ENCODE assay signal across 8 cellular contexts in genomic region chr2:199850250-199850717, GRCh38. TPM values are rescaled to one million over a fixed set of nuclear protein-coding genes. Genes with fewer than 3 reads are reported as not detected.
DNase-seq lines count a peak whose midpoint lies in the region; ATAC-seq, FAIRE-seq and TF ChIP-seq lines count a peak whose summit lies in the region.

No MANE protein-coding gene starts in this region.

- H3K4me2 ChIP-seq in HepG2 (ENCODE audit: low read depth, low read length) = peak overlapping the region; percentile 97

- no TSS peak for BruUV-seq in HepG2 (replicated peaks; lab: Mats Ljungman, UMichigan)

- ATAC-seq in activated naive CD8-positive, alpha-beta T cell treated with anti-CD3 and anti-CD28 coated beads, Interleukin-2, amount 50 U/mL, for 24 hours = no peak
- no peak for ATAC-seq in HepG2
- no peak for ATAC-seq in HG02678 (IDR thresholded peaks at IDR 0.05; ENCODE audit: unreplicated experiment)
- no peak for ATAC-seq in GM21526 (IDR thresholded peaks at IDR 0.05; ENCODE audit: low FRiP score, unreplicated experiment)
- ATAC-seq in GM21717 (IDR thresholded peaks at IDR 0.05; ENCODE audit: unreplicated experiment) = no peak

- no peak for FAIRE-seq in HepG2 (lab: Jason Lieb, UNC)

- H4K20me1 ChIP-seq in HepG2 (ENCODE audit: insufficient read depth, low read length) = no peaks in the 10 kb centered on the region

- in situ Hi-C loops in HepG2 (cut with HindIII; ENCODE audit: extremely low pct_ligation_motif_present, low pct_unique_long_range_greater_than_20kb) = no loop called here

- peaks cover 5% of the 10 kb centered on the region for H3K27me3 Mint-ChIP-seq in T-helper 2 cell treated with Interferon-gamma antibody and Interleukin-4, amounts not matched to agents 5 μg/mL and 100 μg/mL, for 36 hours (ENCODE audit: low read depth)
- peaks cover 8% of the 10 kb centered on the region for H3K27me3 Mint-ChIP-seq in activated naive CD8-positive, alpha-beta T cell treated with anti-CD3 and anti-CD28 coated beads, Interleukin-2, amount 50 U/mL, for 24 hours

- H2AFZ ChIP-seq in HepG2 (ENCODE audit: low read length) = no peak overlapping the region

- H3K9ac ChIP-seq in HepG2 (ENCODE audit: insufficient read depth, low read depth, low read length) = peak overlapping the region; percentile 75

- H3K4me3 Mint-ChIP-seq in T-helper 2 cell treated with Interferon-gamma antibody and Interleukin-4, amounts not matched to agents 5 μg/mL and 100 μg/mL, for 36 hours = peak overlapping the region; percentile 63
- H3K4me3 Mint-ChIP-seq in activated naive CD8-positive, alpha-beta T cell treated with anti-CD3 and anti-CD28 coated beads, Interleukin-2, amount 50 U/mL, for 24 hours = peak overlapping the region; percentile 75

- H3K27ac ChIP-seq in HepG2 (ENCODE audit: extremely low read length, insufficient read depth, low read length) (peak overlapping the region; percentile 68), testis (peak overlapping the region in 1 of 2 donors; percentile 71)

- H3K4me3 ChIP-seq in HepG2 (replicated peaks in 1 of 3; ENCODE audit: insufficient read depth in 1 of 3, low read depth in 2 of 3, low read length in 3 of 3) (peak overlapping the region; percentile 68 to 84 (median 75)), testis (peak overlapping the region; percentile 63 to 69)

- H3K4me1 Mint-ChIP-seq in T-helper 2 cell treated with Interferon-gamma antibody and Interleukin-4, amounts not matched to agents 5 μg/mL and 100 μg/mL, for 36 hours (ENCODE audit: low read depth) = peaks cover 9% of the 10 kb centered on the region
- peaks cover 10% of the 10 kb centered on the region for H3K4me1 Mint-ChIP-seq in activated naive CD8-positive, alpha-beta T cell treated with anti-CD3 and anti-CD28 coated beads, Interleukin-2, amount 50 U/mL, for 24 hours

- H3K4me1 ChIP-seq in HepG2 (ENCODE audit: insufficient read depth, low read length) = peaks cover 15% of the 10 kb centered on the region
- H3K4me1 ChIP-seq in testis = no peaks in the 10 kb centered on the region

- H3K36me3 Mint-ChIP-seq in T-helper 2 cell treated with Interferon-gamma antibody and Interleukin-4, amounts not matched to agents 5 μg/mL and 100 μg/mL, for 36 hours (ENCODE audit: low read depth) = no peaks in the 10 kb centered on the region
- peaks cover 2% of the 10 kb centered on the region for H3K36me3 Mint-ChIP-seq in activated naive CD8-positive, alpha-beta T cell treated with anti-CD3 and anti-CD28 coated beads, Interleukin-2, amount 50 U/mL, for 24 hours (ENCODE audit: low read depth)

- no peaks in the 10 kb centered on the region for H3K79me2 ChIP-seq in HepG2 (ENCODE audit: insufficient read depth, low read length)

- CTCF ChIA-PET in HepG2 (lab: Yijun Ruan, JAX; ENCODE audit: low intra/inter-chr PET ratio, low total read pairs) = no interaction called here

- peaks cover 0 to 6% of the 10 kb centered on the region in 2 experiments; a peak in 1 of 5 replicates for H3K27me3 ChIP-seq in HepG2 (ENCODE audit: control insufficient read depth in 1 of 2, insufficient read depth in 2 of 2, low read length in 2 of 2)
- H3K27me3 ChIP-seq in testis = no peaks in the 10 kb centered on the region

- H3K36me3 ChIP-seq in HepG2 (replicated peaks in 1 of 2; ENCODE audit: control insufficient read depth in 1 of 2, insufficient read depth in 2 of 2, low read length in 2 of 2) (no peaks in the 10 kb centered on the region), testis (ENCODE audit: low read depth, missing control alignments) (no peaks in the 10 kb centered on the region)

- WGBS in HepG2 (ENCODE audit: low lambda C conversion rate) = 4% methylated on average over 12 of the region's 12 CpGs
- 13 to 36% methylated on average over 5 to 12 of the region's 12 CpGs for WGBS in testis, 2 donors

- TF ChIP-seq POLR2A in HepG2 (IDR thresholded peaks at IDR 0.05; ENCODE audit: insufficient read depth in 1 of 2, low read depth in 2 of 2, low read length in 2 of 2) (no peak), testis (IDR thresholded peaks at IDR 0.05) (no peak)

- POLR2A ChIA-PET in HepG2 (lab: Yijun Ruan, JAX) = interaction anchor here (1.0 to 1.4 kb wide), 2 partner anchors 10 to 11 kb away, joined by 4 to 6 read pairs; no protein-coding TSS in a partner anchor

- no peak for TF ChIP-seq RAD21 in HepG2 (CRISPR knock-in tag; IDR thresholded peaks at IDR 0.05)

- intact Hi-C loops in HepG2 (cut with micrococcal nuclease; ENCODE audit: unreplicated experiment) (loop anchor here (2.0 kb wide), 1 partner anchor 91 kb away; no protein-coding TSS in a partner anchor), testis (cut with DNase I; ENCODE audit: low total_unique reads) (no loop called here)

- no peaks in the 10 kb centered on the region for H3K9me3 ChIP-seq in HepG2 (ENCODE audit: low read length)
- no peaks in the 10 kb centered on the region for H3K9me3 ChIP-seq in testis

- H3K27ac Mint-ChIP-seq in T-helper 2 cell treated with Interferon-gamma antibody and Interleukin-4, amounts not matched to agents 5 μg/mL and 100 μg/mL, for 36 hours = no peak overlapping the region
- H3K27ac Mint-ChIP-seq in activated naive CD8-positive, alpha-beta T cell treated with anti-CD3 and anti-CD28 coated beads, Interleukin-2, amount 50 U/mL, for 24 hours = peak overlapping the region; percentile 49

- no peak for TF ChIP-seq CTCF in HepG2 (CRISPR knock-in tag; IDR thresholded peaks at IDR 0.05)
- TF ChIP-seq CTCF in testis (IDR thresholded peaks at IDR 0.05) = no peak

- no peaks in the 10 kb centered on the region for H3K9me3 Mint-ChIP-seq in T-helper 2 cell treated with Interferon-gamma antibody and Interleukin-4, amounts not matched to agents 5 μg/mL and 100 μg/mL, for 36 hours
- H3K9me3 Mint-ChIP-seq in activated naive CD8-positive, alpha-beta T cell treated with anti-CD3 and anti-CD28 coated beads, Interleukin-2, amount 50 U/mL, for 24 hours = no peaks in the 10 kb centered on the region

- DNase-seq in T-helper 2 cell treated with Interferon-gamma antibody and Interleukin-4, amounts not matched to agents 5 μg/mL and 100 μg/mL, for 36 hours (ENCODE audit: low spot score) = no peak
- no peak for DNase-seq in T-helper 2 cell
- DNase-seq in activated naive CD8-positive, alpha-beta T cell treated with anti-CD3 and anti-CD28 coated beads, Interleukin-2, amount 50 U/mL, for 24 hours = no peak
- DNase-seq in HepG2 (ENCODE audit: low spot score) = no peak
- DNase-seq in testis = no peak

- TF ChIP-seq EP300 in HepG2 (IDR thresholded peaks at IDR 0.05; ENCODE audit: low read depth in 2 of 2, low read length in 2 of 2) = no peak
- TF ChIP-seq EP300 in HepG2 (CRISPR knock-in tag; IDR thresholded peaks at IDR 0.05; ENCODE audit: borderline replicate concordance) = no peak

TF ChIP-seq in HepG2, 621 proteins besides CTCF, POLR2A, EP300 and RAD21 (continues in another document):
- TF ChIP-seq ZBTB34 (CRISPR knock-in tag; IDR thresholded peaks at IDR 0.05) = 0 out of 2 replicates have a peak, but pooled peaks have one; percentile 22
- peak; percentile 80; the same call in 1 of the 2 replicates for TF ChIP-seq ISL2 (CRISPR knock-in tag; IDR thresholded peaks at IDR 0.05)
- TF ChIP-seq MIER2 (CRISPR knock-in tag; IDR thresholded peaks at IDR 0.05) = 0 out of 2 replicates have a peak, but pooled peaks have one; percentile 14

RNA-seq across cellular contexts. Expression of gene FTCDNL1, which starts 0.7 kb away (rescaled TPM):
- total RNA-seq in HepG2 (2016; rRNA removed; fragmentation: Illumina TruSeq; extraction: Trizol) (1.1 and 1.4 TPM in 2 replicates), testis (1 to 10 TPM; 9.7 TPM)
- total RNA-seq in HepG2 (2016; cell fraction: cytosol; rRNA removed; fragmentation: Illumina TruSeq; extraction: Trizol; ENCODE audit: low read depth) = 3.0 and 3.3 TPM in 2 replicates
- total RNA-seq in HepG2 (2016; cell fraction: insoluble cytoplasmic fraction; rRNA removed; fragmentation: Illumina TruSeq; extraction: Trizol) = 1.4 TPM in 2 replicates
- 2.4 and 4.0 TPM in 2 replicates for total RNA-seq in HepG2 (2016; cell fraction: membrane; rRNA removed; fragmentation: Illumina TruSeq; extraction: Trizol)
- 0.65 and 1.5 TPM in 2 replicates for total RNA-seq in HepG2 (2016; cell fraction: nucleus; rRNA removed; fragmentation: Illumina TruSeq; extraction: Trizol)
- polyA plus RNA-seq in HepG2 (2011; rRNA removed) (0.65 and 0.98 TPM in 2 replicates), testis (ENCODE audit: insufficient read depth, low read depth, low replicate concordance) (1.5 TPM)
- polyA plus RNA-seq in HepG2 (2011; cell fraction: cytosol; rRNA removed) = 0.35 and 0.40 TPM in 2 replicates
- polyA plus RNA-seq in HepG2 (2011; cell fraction: nucleus; rRNA removed) = 0.76 TPM in 1 of 2 replicates, not detected in the other
- polyA plus RNA-seq in HepG2 (2012) = 0.35 and 1.4 TPM in 2 replicates
- 4.0 and 4.1 TPM in 2 replicates for polyA plus RNA-seq in HepG2 (2016; cell fraction: cytosol; fragmentation: Illumina TruSeq; extraction: Trizol; ENCODE audit: low read depth)
- 1.3 and 1.6 TPM in 2 replicates for polyA plus RNA-seq in HepG2 (2016; cell fraction: insoluble cytoplasmic fraction; fragmentation: Illumina TruSeq; extraction: Trizol; ENCODE audit: low read depth)
- 3.6 and 4.4 TPM in 2 replicates for polyA plus RNA-seq in HepG2 (2016; cell fraction: membrane; fragmentation: Illumina TruSeq; extraction: Trizol; ENCODE audit: low read depth)
- 0.53 and 0.70 TPM in 2 replicates for polyA plus RNA-seq in HepG2 (2016; cell fraction: nucleus; fragmentation: Illumina TruSeq; extraction: Trizol; ENCODE audit: insufficient read depth, low read depth)
- polyA minus RNA-seq in HepG2 (2011; rRNA and poly(A)+ RNA removed; ENCODE audit: low replicate concordance) = 1.0 and 1.4 TPM in 2 replicates
- 0.69 TPM in 1 of 2 replicates, not detected in the other for polyA minus RNA-seq in HepG2 (2011; cell fraction: cytosol; rRNA and poly(A)+ RNA removed)
- 0.52 and 3.4 TPM in 2 replicates for polyA minus RNA-seq in HepG2 (2011; cell fraction: nucleus; rRNA and poly(A)+ RNA removed)
